20 cellular contexts compared by ENCODE assay signal in genomic region chr4:53682908-53683307, GRCh38.
"Had no signal": no experiment of that assay in that cellular context is flagged by ENCODE, and none has a peak within 500 bp of the region (broad histone marks: within the 10 kb centered on the region; RNA-seq: fewer than 3 reads in every experiment).

No MANE protein-coding gene starts in this region.

- H3K4me1 Mint-ChIP-seq: memory B cell had no signal

- H3K9me3 ChIP-seq: gastrocnemius medialis, left lung, lower lobe of right lung, psoas muscle, right atrium auricular region, suprapubic skin, tibial artery, upper lobe of left lung, uterus had no signal

- H3K4me1 ChIP-seq: gastrocnemius medialis, psoas muscle, right atrium auricular region, suprapubic skin, tibial artery, upper lobe of left lung had no signal

- H3K27ac Mint-ChIP-seq: immature natural killer cell; memory B cell; natural killer cell treated with Interleukin-12 subunit alpha and Interleukin-12 subunit beta and Interleukin-15 and Interleukin-18, amount 100 ng/mL, for 72 hours had no signal

- H3K4me3 Mint-ChIP-seq: immature natural killer cell; memory B cell; natural killer cell treated with Interleukin-12 subunit alpha and Interleukin-12 subunit beta and Interleukin-15 and Interleukin-18, amount 100 ng/mL, for 72 hours had no signal

- H3K4me3 ChIP-seq: coronary artery, gastrocnemius medialis, left lung, lower lobe of right lung, psoas muscle, right atrium auricular region, smooth muscle cell, suprapubic skin, tibial artery, upper lobe of left lung, uterus had no signal

- ATAC-seq: esophagus mucosa, gastrocnemius medialis, left lung, lower lobe of right lung, psoas muscle had no signal

- H3K36me3 ChIP-seq: gastrocnemius medialis, left lung, lower lobe of right lung, right atrium auricular region, suprapubic skin, tibial artery, upper lobe of left lung, uterus had no signal

- H3K9me3 Mint-ChIP-seq: immature natural killer cell had no signal

- H3K4me2 ChIP-seq: smooth muscle cell had no signal

- DNase-seq: cerebellar nuclear complex; effector memory CD4-positive, alpha-beta T cell; gastrocnemius medialis; immature natural killer cell; left lung; lower lobe of right lung; midbrain; psoas muscle; stimulated activated CD4-positive, alpha-beta T cell treated with anti-CD3 and anti-CD28 coated beads, Interleukin-2, amount 100 ng/mL, for 48 hours; stimulated activated naive CD4-positive, alpha-beta T cell treated with Interleukin-2 at 50 U/mL for 16 hours; tibial artery; upper lobe of left lung; uterus had no signal

- H3K36me3 Mint-ChIP-seq: immature natural killer cell; natural killer cell treated with Interleukin-12 subunit alpha and Interleukin-12 subunit beta and Interleukin-15 and Interleukin-18, amount 100 ng/mL, for 72 hours had no signal

- H3K27me3 ChIP-seq: gastrocnemius medialis, left lung, right atrium auricular region, suprapubic skin, tibial artery, upper lobe of left lung, uterus had no signal

- H3K27ac ChIP-seq: coronary artery, gastrocnemius medialis, left lung, lower lobe of right lung, psoas muscle, right atrium auricular region, suprapubic skin, tibial artery, upper lobe of left lung, uterus had no signal
